ENCODE assay signal across 12 cellular contexts in genomic region chr10:35781643-35782035, GRCh38.
A peak's percentile ranks its signal among the peaks of the same experiment; 100 is the strongest.
DNase-seq lines count a peak whose midpoint lies in the region; ATAC-seq, FAIRE-seq and TF ChIP-seq lines count a peak whose summit lies in the region.
"Had no signal": no experiment of that assay in that cellular context is flagged by ENCODE, and none has a peak within 500 bp of the region (broad histone marks: within the 10 kb centered on the region; RNA-seq: fewer than 3 reads in every experiment).

No MANE protein-coding gene starts in this region.

- H3K4me3 ChIP-seq in Karpas-422 (ENCODE audit: low read length) (no peak overlapping the region), GM12878 (no peak overlapping the region), tibial artery (no peak overlapping the region)
- H3K4me3 ChIP-seq: esophagus muscularis mucosa, right lobe of liver had no signal

- SMC1A ChIA-PET in GM12878 (lab: Charles Lee; ENCODE audit: uncharacterized antibody, unreplicated experiment) = interaction anchor here (1.0 to 1.3 kb wide), 4 partner anchors 30 to 146 kb away, joined by 3 read pairs; no protein-coding TSS in a partner anchor

- in situ Hi-C loops in GM12878 (cut with MboI) = loop anchor here (25.0 kb wide), 1 partner anchor 669 kb away; no protein-coding TSS in a partner anchor

- no peak for ATAC-seq in GM12878

- POLR2A ChIA-PET in GM12878 (lab: Charles Lee) = no interaction called here

- no peak for TF ChIP-seq EP300 in GM12878 (IDR thresholded peaks at IDR 0.05; ENCODE audit: borderline replicate concordance in 1 of 2, control insufficient read depth in 1 of 2, low read depth in 2 of 2, low read length in 2 of 2)

- H3K79me2 ChIP-seq in Karpas-422 (ENCODE audit: low read length) (no peaks in the 10 kb centered on the region), GM12878 (ENCODE audit: control insufficient read depth, insufficient read depth, low read length) (no peaks in the 10 kb centered on the region)

- H4K20me1 ChIP-seq in Karpas-422 (ENCODE audit: insufficient read depth, low read depth, low read length) (no peaks in the 10 kb centered on the region), GM12878 (ENCODE audit: control insufficient read depth, insufficient read depth) (no peaks in the 10 kb centered on the region)

- no peaks in the 10 kb centered on the region for H3K9me3 ChIP-seq in Karpas-422 (ENCODE audit: low read length)
- no peaks in the 10 kb centered on the region for H3K9me3 ChIP-seq in GM12878 (replicated peaks; ENCODE audit: control insufficient read depth, insufficient read depth, low read length)
- no peaks in the 10 kb centered on the region for H3K9me3 ChIP-seq in tibial artery
- H3K9me3 ChIP-seq: right lobe of liver had no signal

- no peak overlapping the region for H2AFZ ChIP-seq in Karpas-422 (ENCODE audit: low read length)
- no peak overlapping the region for H2AFZ ChIP-seq in GM12878 (ENCODE audit: control insufficient read depth, low read depth, low read length)

- H3K4me2 ChIP-seq in Karpas-422 (ENCODE audit: low read depth, low read length, poor library complexity, severe bottlenecking) (no peak overlapping the region), GM12878 (ENCODE audit: control insufficient read depth, insufficient read depth) (no peak overlapping the region)

- DNase-seq in DMS 273 (lab: John Stamatoyannopoulos, UW; ENCODE audit: unreplicated experiment) (peak; percentile 62), DMS 273 treated with DMSO at 0.1 percent for 48 hours (lab: John Stamatoyannopoulos, UW) (no peak), Karpas-422 (peak; percentile 70), GM12878 (ENCODE audit: low read depth, low spot score) (no peak), myocyte (ENCODE audit: low read depth) (peak; percentile 1), NCI-H1092 treated with DMSO at 0.1 percent for 48 hours (lab: John Stamatoyannopoulos, UW) (no peak), NCI-H1105 treated with DMSO at 0.1 percent for 48 hours (lab: John Stamatoyannopoulos, UW) (no peak), tibial artery (no peak)
- DNase-seq: 8988T; activated CD4-positive, alpha-beta T cell treated with anti-CD3 and anti-CD28 coated beads, Interleukin-2, amount 50 U/mL, for 4 hours; right lobe of liver had no signal

- no peak overlapping the region for H3K9ac ChIP-seq in Karpas-422 (ENCODE audit: low read length)
- H3K9ac ChIP-seq in GM12878 (ENCODE audit: control insufficient read depth, insufficient read depth, low read length) = no peak overlapping the region

- no peak for FAIRE-seq in GM12878 (lab: Jason Lieb, UNC)

- 0 out of 2 replicates have a peak, but pooled peaks have one; percentile 6 for TF ChIP-seq RAD21 in GM12878 (IDR thresholded peaks at IDR 0.05; ENCODE audit: insufficient read depth, low read depth, low read length)

- no peaks in the 10 kb centered on the region for H3K9me2 ChIP-seq in Karpas-422 (replicated peaks; ENCODE audit: insufficient read depth, low read length)

- no peaks in the 10 kb centered on the region for H3K4me1 ChIP-seq in Karpas-422 (ENCODE audit: low read length)
- no peaks in the 10 kb centered on the region for H3K4me1 ChIP-seq in GM12878 (ENCODE audit: control insufficient read depth, insufficient read depth, low read length)
- H3K4me1 ChIP-seq in tibial artery = no peaks in the 10 kb centered on the region
- H3K4me1 ChIP-seq: right lobe of liver had no signal

- H3K27ac ChIP-seq in Karpas-422 (ENCODE audit: low read length) (no peak overlapping the region), GM12878 (ENCODE audit: control insufficient read depth, insufficient read depth) (no peak overlapping the region), tibial artery (no peak overlapping the region)
- H3K27ac ChIP-seq: esophagus muscularis mucosa, right lobe of liver had no signal

- H3K36me3 ChIP-seq in Karpas-422 (ENCODE audit: insufficient read depth, low read length) (no peaks in the 10 kb centered on the region), GM12878 (ENCODE audit: control insufficient read depth in 2 of 2, insufficient read depth in 2 of 2, low read length in 1 of 2) (no peaks in the 10 kb centered on the region), tibial artery (no peaks in the 10 kb centered on the region)
- H3K36me3 ChIP-seq: esophagus muscularis mucosa, right lobe of liver had no signal

- 0% methylated on average over 5 of the region's 5 CpGs for WGBS in GM12878 (ENCODE audit: insufficient coverage, insufficient replicate concordance, low lambda C conversion rate, missing lambda C conversion rate)

- TF ChIP-seq POLR2A in GM12878 (IDR thresholded peaks at IDR 0.05; ENCODE audit: low read depth, low read length) = no peak

- CTCF ChIA-PET in GM12878 (lab: Yijun Ruan, JAX) = interaction anchor here (0.7 to 1.8 kb wide), 9 partner anchors 10 to 166 kb away, joined by 3 to 6 read pairs (median 3); no protein-coding TSS in a partner anchor

- RAD21 ChIA-PET in GM12878 (lab: Charles Lee; ENCODE audit: unreplicated experiment) = interaction anchor here (1.1 to 1.2 kb wide), 2 partner anchors 10 to 45 kb away, joined by 3 to 4 read pairs; no protein-coding TSS in a partner anchor

- intact Hi-C loops in GM12878 (cut with micrococcal nuclease; ENCODE audit: unreplicated experiment) (no loop called here), tibial artery (cut with DNase I; ENCODE audit: low total_unique reads) (no loop called here)

- BruUV-seq in GM12878 (replicated peaks; lab: Mats Ljungman, UMichigan) = no TSS peak

- TF ChIP-seq CTCF in GM12878 (IDR thresholded peaks at IDR 0.05 in 2 of 3, conservative IDR thresholded peaks at IDR 0.05 in 1 of 3; ENCODE audit: control insufficient read depth in 2 of 3, extremely low read depth in 1 of 3, insufficient read depth in 1 of 3, low read depth in 3 of 3, low read length in 3 of 3) (peak in 2 of 3 experiments; percentile 17 to 22; a peak in 1 of 6 replicates), tibial artery (IDR thresholded peaks at IDR 0.05) (no peak)

- H3K27me3 ChIP-seq in Karpas-422 (ENCODE audit: low read length) (no peaks in the 10 kb centered on the region), GM12878 (replicated peaks in 1 of 2; ENCODE audit: control insufficient read depth in 2 of 2, insufficient read depth in 2 of 2, low read length in 1 of 2) (no peaks in the 10 kb centered on the region), tibial artery (peaks cover 0 to 3% of the 10 kb centered on the region in 2 donors)
- H3K27me3 ChIP-seq: right lobe of liver had no signal

TF ChIP-seq in GM12878, 131 proteins besides CTCF, POLR2A, EP300 and RAD21:
- TF ChIP-seq SMC3 (IDR thresholded peaks at IDR 0.05; ENCODE audit: borderline replicate concordance, low read length) (peak; percentile 29; the same call in 1 of the 2 replicates), SKIL (IDR thresholded peaks at IDR 0.05; ENCODE audit: low read depth, poor library complexity, severe bottlenecking) (no peak)
TF ChIP-seq in GM12878: peak in this region for 1.

Comparison
In these comparisons a context has a peak if more than half of its experiments do, and no peak if none do; other contexts are left out.
1. DNase-seq: peak in DMS 273 (single experiment), Karpas-422 (single experiment) and myocyte (single experiment); none in DMS 273 treated with DMSO at 0.1 percent for 48 hours (single experiment), GM12878 (single experiment), NCI-H1092 treated with DMSO at 0.1 percent for 48 hours (single experiment), NCI-H1105 treated with DMSO at 0.1 percent for 48 hours (single experiment) and tibial artery (0 of 2).
2. CTCF ChIP-seq: peak in GM12878 (2 of 3); none in tibial artery (0 of 2).